12 cellular contexts compared by ENCODE assay signal in the genomic region with DNA sequence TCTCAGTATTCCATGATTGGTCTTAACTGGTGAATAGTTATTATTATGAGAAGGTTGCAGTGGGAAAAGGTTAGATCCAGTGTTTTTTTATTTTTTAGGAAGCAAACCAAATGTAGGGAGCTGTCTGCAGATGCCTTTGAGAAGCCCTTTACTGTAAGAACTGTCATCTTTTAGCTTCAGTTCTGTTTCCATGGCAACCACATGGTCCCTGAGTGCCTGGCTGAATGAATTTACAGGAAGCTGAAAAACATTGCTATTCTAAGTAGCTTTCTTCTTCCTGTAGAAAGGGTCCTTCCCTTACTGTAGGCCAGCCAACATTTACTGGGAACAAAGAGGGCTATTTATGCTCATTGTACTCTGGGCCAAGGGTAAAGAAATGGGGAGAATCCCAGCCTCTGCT.
A peak's percentile ranks its signal among the peaks of the same experiment; 100 is the strongest.
DNase-seq lines count a peak whose midpoint lies in the region; ATAC-seq and TF ChIP-seq lines count a peak whose summit lies in the region.
"Had no signal": no experiment of that assay in that cellular context is flagged by ENCODE, and none has a peak within 500 bp of the region (broad histone marks: within the 10 kb centered on the region; RNA-seq: fewer than 3 reads in every experiment).

No MANE protein-coding gene starts in this region.

- ATAC-seq in GM19324 (IDR thresholded peaks at IDR 0.05; ENCODE audit: low FRiP score, unreplicated experiment): no peak
- ATAC-seq: stimulated activated effector memory CD8-positive, alpha-beta T cell treated with anti-CD3 and anti-CD28 coated beads, Interleukin-12 subunit alpha, Interleukin-12 subunit beta, amount 100 ng/mL, for 72 hours had no signal

- no peak overlapping the region for H3K4me3 Mint-ChIP-seq in glutamatergic neuron (ENCODE audit: unreplicated experiment)
- H3K4me3 Mint-ChIP-seq: stimulated activated effector memory CD8-positive, alpha-beta T cell treated with anti-CD3 and anti-CD28 coated beads, Interleukin-12 subunit alpha, Interleukin-12 subunit beta, amount 100 ng/mL, for 72 hours had no signal

- H3K9me3 Mint-ChIP-seq in glutamatergic neuron (ENCODE audit: unreplicated experiment): peaks cover 2% of the 10 kb centered on the region
- H3K9me3 Mint-ChIP-seq: stimulated activated effector memory CD8-positive, alpha-beta T cell treated with anti-CD3 and anti-CD28 coated beads, Interleukin-12 subunit alpha, Interleukin-12 subunit beta, amount 100 ng/mL, for 72 hours had no signal

- no peak overlapping the region for H3K4me3 ChIP-seq in coronary artery
- H3K4me3 ChIP-seq: Peyer's patch had no signal

- peaks cover 3% of the 10 kb centered on the region for H3K4me1 Mint-ChIP-seq in glutamatergic neuron (ENCODE audit: low read depth, unreplicated experiment)
- H3K4me1 Mint-ChIP-seq: stimulated activated effector memory CD8-positive, alpha-beta T cell treated with anti-CD3 and anti-CD28 coated beads, Interleukin-12 subunit alpha, Interleukin-12 subunit beta, amount 100 ng/mL, for 72 hours had no signal

- peaks cover under 1% of the 10 kb centered on the region for H3K27me3 Mint-ChIP-seq in glutamatergic neuron (ENCODE audit: unreplicated experiment)

- H3K27ac Mint-ChIP-seq in glutamatergic neuron (ENCODE audit: unreplicated experiment): no peak overlapping the region
- H3K27ac Mint-ChIP-seq: stimulated activated effector memory CD8-positive, alpha-beta T cell treated with anti-CD3 and anti-CD28 coated beads, Interleukin-12 subunit alpha, Interleukin-12 subunit beta, amount 100 ng/mL, for 72 hours had no signal

- TF ChIP-seq CTCF in coronary artery (IDR thresholded peaks at IDR 0.05) (no peak), glutamatergic neuron (IDR thresholded peaks at IDR 0.05; ENCODE audit: partially characterized antibody, unreplicated experiment) (no peak)

- no peak overlapping the region for H3K27ac ChIP-seq in coronary artery
- H3K27ac ChIP-seq: Peyer's patch had no signal

- DNase-seq in COR-L47 (lab: John Stamatoyannopoulos, UW): peak; percentile 63
- DNase-seq in LHCN-M2 (ENCODE audit: low read depth): peak; percentile 49
- DNase-seq in dermis microvascular lymphatic vessel endothelial cell (ENCODE audit: low read depth in 2 of 2): peak; percentile 16 to 83
- peak; percentile 51 to 89 for DNase-seq in lung microvascular endothelial cell (ENCODE audit: low read depth in 2 of 2)
- no peak for DNase-seq in coronary artery (ENCODE audit: low spot score)
- no peak for DNase-seq in glutamatergic neuron
- no peak for DNase-seq in activated naive CD4-positive, alpha-beta T cell (lab: John Stamatoyannopoulos, UW)
- DNase-seq: Caco-2, NCI-H345, Peyer's patch had no signal

- no peaks in the 10 kb centered on the region for H3K36me3 Mint-ChIP-seq in glutamatergic neuron (ENCODE audit: unreplicated experiment)
- H3K36me3 Mint-ChIP-seq: stimulated activated effector memory CD8-positive, alpha-beta T cell treated with anti-CD3 and anti-CD28 coated beads, Interleukin-12 subunit alpha, Interleukin-12 subunit beta, amount 100 ng/mL, for 72 hours had no signal

Comparison
In these comparisons a context has a peak if more than half of its experiments do, and no peak if none do; other contexts are left out.
1. DNase-seq: peak in COR-L47 (single experiment), LHCN-M2 (single experiment), dermis microvascular lymphatic vessel endothelial cell (2 of 2) and lung microvascular endothelial cell (2 of 2); none in coronary artery (single experiment), glutamatergic neuron (single experiment) and activated naive CD4-positive, alpha-beta T cell (0 of 4).